1 cellular context compared by ENCODE assay signal in the genomic region with DNA sequence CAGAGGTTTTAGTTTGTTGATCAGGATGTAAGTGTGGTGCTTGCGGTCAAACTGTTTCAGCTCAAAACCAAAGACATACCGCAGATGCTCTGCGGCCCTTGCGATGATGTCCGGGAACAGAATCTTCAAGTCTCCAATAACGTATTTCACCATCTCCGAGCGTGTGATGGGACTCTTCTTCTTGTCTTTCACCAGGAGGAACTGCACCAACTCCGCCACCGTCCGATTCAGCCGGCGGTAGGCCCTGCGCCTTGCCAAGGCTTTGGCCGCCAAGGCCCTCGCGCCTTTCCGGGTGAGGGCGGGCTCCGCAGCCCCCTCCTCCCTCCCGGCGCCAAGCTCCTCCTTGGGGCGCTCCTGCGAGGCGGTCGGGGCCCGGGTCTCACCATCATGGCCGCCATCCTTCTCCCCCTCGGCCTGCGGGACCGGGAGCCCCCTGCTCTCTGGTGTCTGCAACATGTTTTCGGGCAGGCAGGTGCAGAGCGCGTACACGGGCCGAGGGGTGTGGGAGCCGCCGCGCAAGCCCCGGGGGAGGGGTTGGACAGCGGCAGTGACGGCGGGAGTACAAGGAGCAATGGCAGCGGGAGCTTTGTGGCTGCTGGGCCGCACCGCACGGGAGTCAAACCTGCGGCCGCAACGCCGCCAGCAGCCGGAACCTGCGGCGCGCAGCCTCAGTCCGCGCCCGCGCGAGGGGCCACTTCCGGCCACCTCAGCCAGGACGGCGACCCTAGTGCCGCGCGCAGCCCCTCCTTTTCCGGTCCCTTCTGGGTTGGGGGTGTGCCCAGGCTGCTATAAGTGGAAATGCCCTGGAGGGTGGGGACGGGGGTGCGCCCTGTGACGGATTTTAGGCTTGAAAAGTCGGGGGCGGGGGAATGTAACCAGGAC.
TF ChIP-seq lines count a peak whose summit lies in the region.

A gene with protein sequence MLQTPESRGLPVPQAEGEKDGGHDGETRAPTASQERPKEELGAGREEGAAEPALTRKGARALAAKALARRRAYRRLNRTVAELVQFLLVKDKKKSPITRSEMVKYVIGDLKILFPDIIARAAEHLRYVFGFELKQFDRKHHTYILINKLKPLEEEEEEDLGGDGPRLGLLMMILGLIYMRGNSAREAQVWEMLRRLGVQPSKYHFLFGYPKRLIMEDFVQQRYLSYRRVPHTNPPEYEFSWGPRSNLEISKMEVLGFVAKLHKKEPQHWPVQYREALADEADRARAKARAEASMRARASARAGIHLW (minus strand): TSS at position 699 of the 882 bp plus-strand sequence. CDS start 243 bp downstream, at position 456.

TF ChIP-seq in HepG2, 621 proteins besides CTCF, POLR2A, EP300 and RAD21 (continued from another document and continues in another):
- TF ChIP-seq, protein P1, sequence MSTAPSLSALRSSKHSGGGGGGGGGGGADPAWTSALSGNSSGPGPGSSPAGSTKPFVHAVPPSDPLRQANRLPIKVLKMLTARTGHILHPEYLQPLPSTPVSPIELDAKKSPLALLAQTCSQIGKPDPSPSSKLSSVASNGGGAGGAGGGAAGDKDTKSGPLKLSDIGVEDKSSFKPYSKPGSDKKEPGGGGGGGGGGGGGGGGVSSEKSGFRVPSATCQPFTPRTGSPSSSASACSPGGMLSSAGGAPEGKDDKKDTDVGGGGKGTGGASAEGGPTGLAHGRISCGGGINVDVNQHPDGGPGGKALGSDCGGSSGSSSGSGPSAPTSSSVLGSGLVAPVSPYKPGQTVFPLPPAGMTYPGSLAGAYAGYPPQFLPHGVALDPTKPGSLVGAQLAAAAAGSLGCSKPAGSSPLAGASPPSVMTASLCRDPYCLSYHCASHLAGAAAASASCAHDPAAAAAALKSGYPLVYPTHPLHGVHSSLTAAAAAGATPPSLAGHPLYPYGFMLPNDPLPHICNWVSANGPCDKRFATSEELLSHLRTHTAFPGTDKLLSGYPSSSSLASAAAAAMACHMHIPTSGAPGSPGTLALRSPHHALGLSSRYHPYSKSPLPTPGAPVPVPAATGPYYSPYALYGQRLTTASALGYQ (CRISPR knock-in tag; IDR thresholded peaks at IDR 0.05): peak; percentile 73
- TF ChIP-seq KLF11 (CRISPR knock-in tag; IDR thresholded peaks at IDR 0.05): no peak
- peak; percentile 97 for TF ChIP-seq ZNF747 (CRISPR knock-in tag; IDR thresholded peaks at IDR 0.05; ENCODE audit: borderline replicate concordance)
- TF ChIP-seq, protein P2, sequence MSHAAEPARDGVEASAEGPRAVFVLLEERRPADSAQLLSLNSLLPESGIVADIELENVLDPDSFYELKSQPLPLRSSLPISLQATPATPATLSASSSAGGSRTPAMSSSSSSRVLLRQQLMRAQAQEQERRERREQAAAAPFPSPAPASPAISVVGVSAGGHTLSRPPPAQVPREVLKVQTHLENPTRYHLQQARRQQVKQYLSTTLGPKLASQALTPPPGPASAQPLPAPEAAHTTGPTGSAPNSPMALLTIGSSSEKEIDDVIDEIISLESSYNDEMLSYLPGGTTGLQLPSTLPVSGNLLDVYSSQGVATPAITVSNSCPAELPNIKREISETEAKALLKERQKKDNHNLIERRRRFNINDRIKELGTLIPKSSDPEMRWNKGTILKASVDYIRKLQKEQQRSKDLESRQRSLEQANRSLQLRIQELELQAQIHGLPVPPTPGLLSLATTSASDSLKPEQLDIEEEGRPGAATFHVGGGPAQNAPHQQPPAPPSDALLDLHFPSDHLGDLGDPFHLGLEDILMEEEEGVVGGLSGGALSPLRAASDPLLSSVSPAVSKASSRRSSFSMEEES (CRISPR knock-in tag; IDR thresholded peaks at IDR 0.05): no peak
- TF ChIP-seq ZMYM3 (CRISPR knock-in tag; IDR thresholded peaks at IDR 0.05): no peak
- TF ChIP-seq ZNF570 (CRISPR knock-in tag; IDR thresholded peaks at IDR 0.05; ENCODE audit: borderline replicate concordance): no peak
- TF ChIP-seq ZNF616 (CRISPR knock-in tag; IDR thresholded peaks at IDR 0.05; ENCODE audit: low read depth): no peak
- no peak for TF ChIP-seq RELA (CRISPR knock-in tag; IDR thresholded peaks at IDR 0.05)
- no peak for TF ChIP-seq PPARG (CRISPR knock-in tag; conservative IDR thresholded peaks at IDR 0.05)
- no peak; the same call in 1 of the 2 replicates for TF ChIP-seq ZIK1 (CRISPR knock-in tag; IDR thresholded peaks at IDR 0.05; ENCODE audit: borderline replicate concordance, low read depth)
- no peak for TF ChIP-seq ZNF282 (IDR thresholded peaks at IDR 0.05; ENCODE audit: partially characterized antibody)
- peak; percentile 85 for TF ChIP-seq DMAP1 (CRISPR knock-in tag; IDR thresholded peaks at IDR 0.05)
- TF ChIP-seq HMGA1 (CRISPR knock-in tag; conservative IDR thresholded peaks at IDR 0.05): no peak
- TF ChIP-seq ZNF678 (CRISPR knock-in tag; IDR thresholded peaks at IDR 0.05): no peak
- TF ChIP-seq HOXA9 (CRISPR knock-in tag; IDR thresholded peaks at IDR 0.05; ENCODE audit: borderline replicate concordance): no peak
- TF ChIP-seq, protein P3, sequence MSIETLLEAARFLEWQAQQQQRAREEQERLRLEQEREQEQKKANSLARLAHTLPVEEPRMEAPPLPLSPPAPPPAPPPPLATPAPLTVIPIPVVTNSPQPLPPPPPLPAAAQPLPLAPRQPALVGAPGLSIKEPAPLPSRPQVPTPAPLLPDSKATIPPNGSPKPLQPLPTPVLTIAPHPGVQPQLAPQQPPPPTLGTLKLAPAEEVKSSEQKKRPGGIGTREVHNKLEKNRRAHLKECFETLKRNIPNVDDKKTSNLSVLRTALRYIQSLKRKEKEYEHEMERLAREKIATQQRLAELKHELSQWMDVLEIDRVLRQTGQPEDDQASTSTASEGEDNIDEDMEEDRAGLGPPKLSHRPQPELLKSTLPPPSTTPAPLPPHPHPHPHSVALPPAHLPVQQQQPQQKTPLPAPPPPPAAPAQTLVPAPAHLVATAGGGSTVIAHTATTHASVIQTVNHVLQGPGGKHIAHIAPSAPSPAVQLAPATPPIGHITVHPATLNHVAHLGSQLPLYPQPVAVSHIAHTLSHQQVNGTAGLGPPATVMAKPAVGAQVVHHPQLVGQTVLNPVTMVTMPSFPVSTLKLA (IDR thresholded peaks at IDR 0.05): no peak
- TF ChIP-seq, protein P4, sequence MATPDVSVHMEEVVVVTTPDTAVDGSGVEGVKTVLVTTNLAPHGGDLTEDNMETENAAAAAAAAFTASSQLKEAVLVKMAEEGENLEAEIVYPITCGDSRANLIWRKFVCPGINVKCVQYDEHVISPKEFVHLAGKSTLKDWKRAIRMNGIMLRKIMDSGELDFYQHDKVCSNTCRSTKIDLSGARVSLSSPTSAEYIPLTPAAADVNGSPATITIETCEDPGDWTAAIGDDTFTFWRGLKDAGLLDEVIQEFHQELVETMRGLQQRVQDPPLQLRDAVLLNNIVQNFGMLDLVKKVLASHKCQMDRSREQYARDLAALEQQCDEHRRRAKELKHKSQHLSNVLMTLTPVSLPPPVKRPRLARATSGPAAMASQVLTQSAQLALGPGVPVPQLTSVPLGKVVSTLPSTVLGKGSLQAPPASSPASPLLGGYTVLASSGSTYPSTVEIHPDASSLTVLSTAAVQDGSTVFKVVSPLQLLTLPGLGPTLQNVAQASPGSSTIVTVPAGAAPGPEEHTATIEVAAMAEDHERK (CRISPR knock-in tag; IDR thresholded peaks at IDR 0.05; ENCODE audit: low read depth): no peak
- TF ChIP-seq ZBTB7B (CRISPR knock-in tag; IDR thresholded peaks at IDR 0.05): no peak
- TF ChIP-seq NR3C1 (CRISPR knock-in tag; IDR thresholded peaks at IDR 0.05): no peak
- TF ChIP-seq, protein P5, sequence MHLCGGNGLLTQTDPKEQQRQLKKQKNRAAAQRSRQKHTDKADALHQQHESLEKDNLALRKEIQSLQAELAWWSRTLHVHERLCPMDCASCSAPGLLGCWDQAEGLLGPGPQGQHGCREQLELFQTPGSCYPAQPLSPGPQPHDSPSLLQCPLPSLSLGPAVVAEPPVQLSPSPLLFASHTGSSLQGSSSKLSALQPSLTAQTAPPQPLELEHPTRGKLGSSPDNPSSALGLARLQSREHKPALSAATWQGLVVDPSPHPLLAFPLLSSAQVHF (CRISPR knock-in tag; IDR thresholded peaks at IDR 0.05): 0 out of 2 replicates have a peak, but pooled peaks have one; percentile 70
- TF ChIP-seq KDM5B (CRISPR knock-in tag; IDR thresholded peaks at IDR 0.05; ENCODE audit: borderline replicate concordance): peak; percentile 94
- no peak for TF ChIP-seq ZNF644 (CRISPR knock-in tag; IDR thresholded peaks at IDR 0.05; ENCODE audit: low read depth)
- TF ChIP-seq HDAC6 (IDR thresholded peaks at IDR 0.05; ENCODE audit: low read depth, low read length): no peak
- TF ChIP-seq, protein P6, sequence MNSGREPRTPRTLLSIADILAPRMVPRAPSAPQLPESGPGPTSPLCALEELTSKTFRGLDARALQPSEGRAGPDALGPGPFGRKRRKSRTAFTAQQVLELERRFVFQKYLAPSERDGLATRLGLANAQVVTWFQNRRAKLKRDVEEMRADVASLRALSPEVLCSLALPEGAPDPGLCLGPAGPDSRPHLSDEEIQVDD (CRISPR knock-in tag; IDR thresholded peaks at IDR 0.05; ENCODE audit: borderline replicate concordance): no peak
- no peak for TF ChIP-seq ZFP37 (CRISPR knock-in tag; IDR thresholded peaks at IDR 0.05; ENCODE audit: borderline replicate concordance)
- no peak for TF ChIP-seq ZNF468 (CRISPR knock-in tag; IDR thresholded peaks at IDR 0.05)
- TF ChIP-seq NAIF1 (CRISPR knock-in tag; IDR thresholded peaks at IDR 0.05; ENCODE audit: borderline replicate concordance): peak; percentile 97
- no peak for TF ChIP-seq GPN1 (CRISPR knock-in tag; IDR thresholded peaks at IDR 0.05; ENCODE audit: borderline replicate concordance)
- TF ChIP-seq, protein P7, sequence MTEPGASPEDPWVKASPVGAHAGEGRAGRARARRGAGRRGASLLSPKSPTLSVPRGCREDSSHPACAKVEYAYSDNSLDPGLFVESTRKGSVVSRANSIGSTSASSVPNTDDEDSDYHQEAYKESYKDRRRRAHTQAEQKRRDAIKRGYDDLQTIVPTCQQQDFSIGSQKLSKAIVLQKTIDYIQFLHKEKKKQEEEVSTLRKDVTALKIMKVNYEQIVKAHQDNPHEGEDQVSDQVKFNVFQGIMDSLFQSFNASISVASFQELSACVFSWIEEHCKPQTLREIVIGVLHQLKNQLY (CRISPR knock-in tag; IDR thresholded peaks at IDR 0.05): no peak
- no peak for TF ChIP-seq NCOR1 (IDR thresholded peaks at IDR 0.05; ENCODE audit: borderline replicate concordance, low read length)
- peak; percentile 36 for TF ChIP-seq U2AF1 (optimal IDR thresholded peaks at IDR 0.05; ENCODE audit: low read depth, low read length)
- TF ChIP-seq, protein P8, sequence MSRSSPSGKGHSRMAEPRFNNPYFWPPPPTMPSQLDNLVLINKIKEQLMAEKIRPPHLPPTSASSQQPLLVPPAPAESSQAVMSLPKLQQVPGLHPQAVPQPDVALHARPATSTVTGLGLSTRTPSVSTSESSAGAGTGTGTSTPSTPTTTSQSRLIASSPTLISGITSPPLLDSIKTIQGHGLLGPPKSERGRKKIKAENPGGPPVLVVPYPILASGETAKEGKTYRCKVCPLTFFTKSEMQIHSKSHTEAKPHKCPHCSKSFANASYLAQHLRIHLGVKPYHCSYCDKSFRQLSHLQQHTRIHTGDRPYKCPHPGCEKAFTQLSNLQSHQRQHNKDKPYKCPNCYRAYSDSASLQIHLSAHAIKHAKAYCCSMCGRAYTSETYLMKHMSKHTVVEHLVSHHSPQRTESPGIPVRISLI (CRISPR knock-in tag; IDR thresholded peaks at IDR 0.05; ENCODE audit: borderline replicate concordance): no peak
- TF ChIP-seq, protein P9, sequence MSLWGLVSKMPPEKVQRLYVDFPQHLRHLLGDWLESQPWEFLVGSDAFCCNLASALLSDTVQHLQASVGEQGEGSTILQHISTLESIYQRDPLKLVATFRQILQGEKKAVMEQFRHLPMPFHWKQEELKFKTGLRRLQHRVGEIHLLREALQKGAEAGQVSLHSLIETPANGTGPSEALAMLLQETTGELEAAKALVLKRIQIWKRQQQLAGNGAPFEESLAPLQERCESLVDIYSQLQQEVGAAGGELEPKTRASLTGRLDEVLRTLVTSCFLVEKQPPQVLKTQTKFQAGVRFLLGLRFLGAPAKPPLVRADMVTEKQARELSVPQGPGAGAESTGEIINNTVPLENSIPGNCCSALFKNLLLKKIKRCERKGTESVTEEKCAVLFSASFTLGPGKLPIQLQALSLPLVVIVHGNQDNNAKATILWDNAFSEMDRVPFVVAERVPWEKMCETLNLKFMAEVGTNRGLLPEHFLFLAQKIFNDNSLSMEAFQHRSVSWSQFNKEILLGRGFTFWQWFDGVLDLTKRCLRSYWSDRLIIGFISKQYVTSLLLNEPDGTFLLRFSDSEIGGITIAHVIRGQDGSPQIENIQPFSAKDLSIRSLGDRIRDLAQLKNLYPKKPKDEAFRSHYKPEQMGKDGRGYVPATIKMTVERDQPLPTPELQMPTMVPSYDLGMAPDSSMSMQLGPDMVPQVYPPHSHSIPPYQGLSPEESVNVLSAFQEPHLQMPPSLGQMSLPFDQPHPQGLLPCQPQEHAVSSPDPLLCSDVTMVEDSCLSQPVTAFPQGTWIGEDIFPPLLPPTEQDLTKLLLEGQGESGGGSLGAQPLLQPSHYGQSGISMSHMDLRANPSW (CRISPR knock-in tag; IDR thresholded peaks at IDR 0.05; ENCODE audit: borderline replicate concordance): no peak; the same call in 1 of the 2 replicates
- peak; percentile 88; the same call in 1 of the 2 replicates for TF ChIP-seq WIZ (CRISPR knock-in tag; IDR thresholded peaks at IDR 0.05)
- TF ChIP-seq, protein P10, sequence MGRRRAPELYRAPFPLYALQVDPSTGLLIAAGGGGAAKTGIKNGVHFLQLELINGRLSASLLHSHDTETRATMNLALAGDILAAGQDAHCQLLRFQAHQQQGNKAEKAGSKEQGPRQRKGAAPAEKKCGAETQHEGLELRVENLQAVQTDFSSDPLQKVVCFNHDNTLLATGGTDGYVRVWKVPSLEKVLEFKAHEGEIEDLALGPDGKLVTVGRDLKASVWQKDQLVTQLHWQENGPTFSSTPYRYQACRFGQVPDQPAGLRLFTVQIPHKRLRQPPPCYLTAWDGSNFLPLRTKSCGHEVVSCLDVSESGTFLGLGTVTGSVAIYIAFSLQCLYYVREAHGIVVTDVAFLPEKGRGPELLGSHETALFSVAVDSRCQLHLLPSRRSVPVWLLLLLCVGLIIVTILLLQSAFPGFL (CRISPR knock-in tag; IDR thresholded peaks at IDR 0.05): 0 out of 2 replicates have a peak, but pooled peaks have one; percentile 28
- peak; percentile 93 for TF ChIP-seq ZNF776 (CRISPR knock-in tag; IDR thresholded peaks at IDR 0.05)
- TF ChIP-seq, protein P11, sequence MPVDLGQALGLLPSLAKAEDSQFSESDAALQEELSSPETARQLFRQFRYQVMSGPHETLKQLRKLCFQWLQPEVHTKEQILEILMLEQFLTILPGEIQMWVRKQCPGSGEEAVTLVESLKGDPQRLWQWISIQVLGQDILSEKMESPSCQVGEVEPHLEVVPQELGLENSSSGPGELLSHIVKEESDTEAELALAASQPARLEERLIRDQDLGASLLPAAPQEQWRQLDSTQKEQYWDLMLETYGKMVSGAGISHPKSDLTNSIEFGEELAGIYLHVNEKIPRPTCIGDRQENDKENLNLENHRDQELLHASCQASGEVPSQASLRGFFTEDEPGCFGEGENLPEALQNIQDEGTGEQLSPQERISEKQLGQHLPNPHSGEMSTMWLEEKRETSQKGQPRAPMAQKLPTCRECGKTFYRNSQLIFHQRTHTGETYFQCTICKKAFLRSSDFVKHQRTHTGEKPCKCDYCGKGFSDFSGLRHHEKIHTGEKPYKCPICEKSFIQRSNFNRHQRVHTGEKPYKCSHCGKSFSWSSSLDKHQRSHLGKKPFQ (CRISPR knock-in tag; IDR thresholded peaks at IDR 0.05; ENCODE audit: insufficient replicate concordance): peak; percentile 22
- no peak for TF ChIP-seq CENPX (CRISPR knock-in tag; IDR thresholded peaks at IDR 0.05)
- TF ChIP-seq ADNP (CRISPR knock-in tag; IDR thresholded peaks at IDR 0.05): no peak
